In the genomic region with DNA sequence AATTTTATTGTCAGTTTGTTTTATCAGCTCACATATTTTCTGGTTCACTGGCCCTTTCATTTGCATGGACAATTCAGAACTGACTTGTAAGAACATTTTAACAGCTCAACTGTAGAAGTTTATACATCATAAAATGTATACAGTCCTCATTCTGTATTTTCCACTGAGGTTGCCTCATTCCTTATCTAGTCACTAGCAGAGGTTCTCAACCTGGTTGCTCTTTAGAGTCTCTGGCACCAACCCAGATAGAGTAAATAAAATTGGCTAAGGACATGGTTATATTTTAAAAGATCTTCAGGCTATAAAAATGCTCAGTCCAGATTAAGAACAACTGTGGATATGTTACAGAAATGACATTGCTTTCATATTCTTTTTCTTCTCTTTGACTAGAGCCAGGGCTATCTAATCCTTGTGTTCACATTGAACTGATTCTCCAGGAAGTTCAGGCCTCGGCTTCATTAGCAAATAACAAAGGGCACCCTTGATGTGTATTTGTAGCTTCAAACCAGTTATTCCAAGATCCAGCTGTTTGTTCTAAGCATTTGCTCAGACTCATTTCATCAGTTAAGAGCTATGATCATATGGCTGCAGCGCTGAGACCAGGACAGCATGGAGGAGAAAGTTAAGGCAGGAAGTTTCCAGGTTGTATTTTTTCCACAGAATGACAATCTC, we compare ENCODE assay signal across 18 cellular contexts.
A peak's percentile ranks its signal among the peaks of the same experiment; 100 is the strongest.
DNase-seq lines count a peak whose midpoint lies in the region; ATAC-seq and TF ChIP-seq lines count a peak whose summit lies in the region.
"Had no signal": no experiment of that assay in that cellular context is flagged by ENCODE, and none has a peak within 500 bp of the region (broad histone marks: within the 10 kb centered on the region; RNA-seq: fewer than 3 reads in every experiment).

No MANE protein-coding gene starts in this region.

- no peak overlapping the region for H3K27ac ChIP-seq in right lobe of liver
- peak overlapping the region in 1 of 2 donors; percentile 62 for H3K27ac ChIP-seq in prostate gland
- H3K27ac ChIP-seq in CD8-positive, alpha-beta T cell (ENCODE audit: low read depth, low read length) = no peak overlapping the region
- H3K27ac ChIP-seq: A549, C4-2B had no signal

- no peak overlapping the region for H3K4me3 ChIP-seq in right lobe of liver
- H3K4me3 ChIP-seq in prostate gland = no peak overlapping the region
- no peak overlapping the region for H3K4me3 ChIP-seq in CD8-positive, alpha-beta T cell (ENCODE audit: low read depth, low read length)
- H3K4me3 ChIP-seq: A549 had no signal

- H3K36me3 ChIP-seq in right lobe of liver (no peaks in the 10 kb centered on the region), prostate gland (no peaks in the 10 kb centered on the region)
- H3K36me3 ChIP-seq in CD8-positive, alpha-beta T cell (ENCODE audit: insufficient read depth, low read length) = no peaks in the 10 kb centered on the region

- ATAC-seq in right lobe of liver = peak; percentile 67 to 81 (median 76)
- no peak for ATAC-seq in CD8-positive, alpha-beta T cell
- ATAC-seq: A549, HCT116 had no signal

- peak; percentile 51 for DNase-seq in NCI-H510A treated with DMSO at 0.1 percent for 48 hours (lab: John Stamatoyannopoulos, UW)
- no peak for DNase-seq in NCI-H510A (lab: John Stamatoyannopoulos, UW)
- peak; percentile 97 for DNase-seq in NCI-H526 treated with DMSO at 0.1 percent for 48 hours (lab: John Stamatoyannopoulos, UW)
- no peak for DNase-seq in right lobe of liver
- peak; percentile 17 for DNase-seq in prostate gland (ENCODE audit: low spot score)
- no peak for DNase-seq in CD8-positive, alpha-beta T cell
- DNase-seq in CD14-positive monocyte (ENCODE audit: low spot score) = no peak
- no peak for DNase-seq in NCI-H1417 treated with DMSO at 0.1 percent for 48 hours (lab: John Stamatoyannopoulos, UW)
- DNase-seq: Calu3, DMS79, MV-4-11, NCI-H2107, NCI-H2227 treated with DMSO at 0.1 percent for 48 hours, NCI-H774, SW 1271 had no signal

- intact Hi-C loops in right lobe of liver (cut with DNase I) (no loop called here), prostate gland (cut with DNase I) (no loop called here), CD14-positive monocyte (cut with micrococcal nuclease) (no loop called here)
- intact Hi-C loops in CD8-positive, alpha-beta T cell (cut with DNase I, micrococcal nuclease) = no loop called here

- CTCF ChIA-PET in CD8-positive, alpha-beta T cell (lab: Charles Lee) = no interaction called here

- H3K27me3 Mint-ChIP-seq in CD8-positive, alpha-beta T cell (ENCODE audit: low read depth) = peaks cover 3% of the 10 kb centered on the region
- peaks cover 0 to 2% (median 2%) of the 10 kb centered on the region in 3 donors for H3K27me3 Mint-ChIP-seq in CD14-positive monocyte (ENCODE audit: low read depth in 3 of 3)

- H3K27me3 ChIP-seq in right lobe of liver (no peaks in the 10 kb centered on the region), prostate gland (replicated peaks; ENCODE audit: insufficient read depth) (no peaks in the 10 kb centered on the region)
- H3K27me3 ChIP-seq in CD8-positive, alpha-beta T cell (ENCODE audit: insufficient read depth, low read length) = peaks cover under 1% of the 10 kb centered on the region

- no peaks in the 10 kb centered on the region for H3K36me3 Mint-ChIP-seq in CD8-positive, alpha-beta T cell
- no peaks in the 10 kb centered on the region for H3K36me3 Mint-ChIP-seq in CD14-positive monocyte

- H3K4me3 Mint-ChIP-seq in CD8-positive, alpha-beta T cell = no peak overlapping the region
- H3K4me3 Mint-ChIP-seq in CD14-positive monocyte = no peak overlapping the region

- H3K9me3 ChIP-seq in right lobe of liver (no peaks in the 10 kb centered on the region), prostate gland (no peaks in the 10 kb centered on the region)
- no peaks in the 10 kb centered on the region for H3K9me3 ChIP-seq in CD8-positive, alpha-beta T cell (ENCODE audit: low read length)
- H3K9me3 ChIP-seq: A549 had no signal

- TF ChIP-seq CTCF in right lobe of liver (IDR thresholded peaks at IDR 0.05) = no peak
- no peak for TF ChIP-seq CTCF in prostate gland (IDR thresholded peaks at IDR 0.05)
- TF ChIP-seq CTCF in CD8-positive, alpha-beta T cell (IDR thresholded peaks at IDR 0.05) = no peak
- no peak for TF ChIP-seq CTCF in CD14-positive monocyte (IDR thresholded peaks at IDR 0.05)

- 17% methylated on average over 2 of the region's 2 CpGs for WGBS in right lobe of liver (ENCODE audit: insufficient coverage, low coverage, low lambda C conversion rate, missing lambda C conversion rate)
- WGBS in prostate gland = 10% methylated on average over 2 of the region's 2 CpGs

- H3K9me3 Mint-ChIP-seq in CD8-positive, alpha-beta T cell = no peaks in the 10 kb centered on the region
- peaks cover 0 to 5% (median 0%) of the 10 kb centered on the region in 7 donors for H3K9me3 Mint-ChIP-seq in CD14-positive monocyte

- no peak overlapping the region for H3K27ac Mint-ChIP-seq in CD8-positive, alpha-beta T cell
- no peak overlapping the region for H3K27ac Mint-ChIP-seq in CD14-positive monocyte

- H3K4me1 Mint-ChIP-seq in CD8-positive, alpha-beta T cell (ENCODE audit: low read depth) = no peaks in the 10 kb centered on the region
- no peaks in the 10 kb centered on the region for H3K4me1 Mint-ChIP-seq in CD14-positive monocyte

- H3K4me1 ChIP-seq in right lobe of liver = peaks cover 0 to 14% (median 4%) of the 10 kb centered on the region in 4 donors
- no peaks in the 10 kb centered on the region for H3K4me1 ChIP-seq in prostate gland (replicated peaks)
- H3K4me1 ChIP-seq in CD8-positive, alpha-beta T cell (ENCODE audit: insufficient read depth, low read length) = no peaks in the 10 kb centered on the region
- H3K4me1 ChIP-seq: A549 had no signal

- TF ChIP-seq POLR2A in right lobe of liver (IDR thresholded peaks at IDR 0.05) = no peak
- TF ChIP-seq POLR2A in prostate gland (IDR thresholded peaks at IDR 0.05) = no peak

- POLR2A ChIA-PET in CD8-positive, alpha-beta T cell (lab: Charles Lee) = no interaction called here

Comparison
In these comparisons a context has a peak if more than half of its experiments do, and no peak if none do; other contexts are left out.
1. DNase-seq: peak in NCI-H510A treated with DMSO at 0.1 percent for 48 hours (single experiment), NCI-H526 treated with DMSO at 0.1 percent for 48 hours (single experiment) and prostate gland (single experiment); none in NCI-H510A (single experiment), right lobe of liver (0 of 3), CD8-positive, alpha-beta T cell (0 of 7), CD14-positive monocyte (single experiment) and NCI-H1417 treated with DMSO at 0.1 percent for 48 hours (single experiment).